Comparison of ENCODE assay signal across 21 cellular contexts in the genomic region with DNA sequence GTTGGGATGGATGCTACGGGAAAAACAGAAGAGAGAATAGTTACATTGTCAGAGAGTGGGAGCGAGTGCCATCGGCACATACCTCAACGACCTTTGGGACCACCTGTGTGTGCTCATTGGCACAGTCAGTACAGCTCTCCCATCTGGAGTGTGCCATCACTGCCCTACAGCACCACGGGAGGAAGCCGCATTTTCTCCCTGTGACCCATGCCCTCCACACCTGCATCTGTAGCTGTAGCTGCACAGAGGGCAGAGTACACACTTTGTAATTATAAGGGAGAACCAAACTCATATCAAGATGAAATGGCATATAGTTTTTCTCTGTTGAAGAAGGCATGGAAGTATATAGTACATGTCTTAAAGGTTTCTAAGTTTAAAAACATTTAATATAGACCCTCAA.
"Had no signal": no experiment of that assay in that cellular context is flagged by ENCODE, and none has a peak within 500 bp of the region (broad histone marks: within the 10 kb centered on the region; RNA-seq: fewer than 3 reads in every experiment).

No MANE protein-coding gene starts in this region.

- ATAC-seq: effector memory CD8-positive, alpha-beta T cell; esophagus mucosa; gastroesophageal sphincter; heart left ventricle; left cardiac atrium; left lung; left ventricle myocardium superior; lower lobe of right lung; naive thymus-derived CD4-positive, alpha-beta T cell had no signal

- H3K9me3 Mint-ChIP-seq: dendritic cell treated with granulocyte-macrophage colony-stimulating factor and Interleukin-4, amounts not matched to agents 40 ng/mL and 50 ng/mL, for 4 days; effector memory CD8-positive, alpha-beta T cell; endodermal cell had no signal

- H3K27me3 Mint-ChIP-seq: dendritic cell treated with granulocyte-macrophage colony-stimulating factor and Interleukin-4, amounts not matched to agents 40 ng/mL and 50 ng/mL, for 4 days; effector memory CD8-positive, alpha-beta T cell had no signal

- DNase-seq: colonic mucosa; cortex of kidney; effector CD8-positive, alpha-beta T cell; effector memory CD8-positive, alpha-beta T cell; endodermal cell; erythroblast; esophagus squamous epithelium; foreskin fibroblast; foreskin melanocyte; heart left ventricle; hypothalamus; left cardiac atrium; left lung; left ventricle myocardium superior; lower lobe of right lung; mesenchymal stem cell; naive thymus-derived CD4-positive, alpha-beta T cell had no signal

- H3K4me3 Mint-ChIP-seq: dendritic cell treated with granulocyte-macrophage colony-stimulating factor and Interleukin-4, amounts not matched to agents 40 ng/mL and 50 ng/mL, for 4 days; effector memory CD8-positive, alpha-beta T cell; endodermal cell; mesothelial cell of epicardium; naive thymus-derived CD4-positive, alpha-beta T cell had no signal

- H3K27ac Mint-ChIP-seq: dendritic cell treated with granulocyte-macrophage colony-stimulating factor and Interleukin-4, amounts not matched to agents 40 ng/mL and 50 ng/mL, for 4 days; effector memory CD8-positive, alpha-beta T cell; endodermal cell; mesothelial cell of epicardium; naive thymus-derived CD4-positive, alpha-beta T cell had no signal

- H3K36me3 Mint-ChIP-seq: mesothelial cell of epicardium; naive thymus-derived CD4-positive, alpha-beta T cell had no signal

- H3K4me1 Mint-ChIP-seq: endodermal cell; mesothelial cell of epicardium; naive thymus-derived CD4-positive, alpha-beta T cell had no signal
